10 cellular contexts compared by ENCODE assay signal in the genomic region with DNA sequence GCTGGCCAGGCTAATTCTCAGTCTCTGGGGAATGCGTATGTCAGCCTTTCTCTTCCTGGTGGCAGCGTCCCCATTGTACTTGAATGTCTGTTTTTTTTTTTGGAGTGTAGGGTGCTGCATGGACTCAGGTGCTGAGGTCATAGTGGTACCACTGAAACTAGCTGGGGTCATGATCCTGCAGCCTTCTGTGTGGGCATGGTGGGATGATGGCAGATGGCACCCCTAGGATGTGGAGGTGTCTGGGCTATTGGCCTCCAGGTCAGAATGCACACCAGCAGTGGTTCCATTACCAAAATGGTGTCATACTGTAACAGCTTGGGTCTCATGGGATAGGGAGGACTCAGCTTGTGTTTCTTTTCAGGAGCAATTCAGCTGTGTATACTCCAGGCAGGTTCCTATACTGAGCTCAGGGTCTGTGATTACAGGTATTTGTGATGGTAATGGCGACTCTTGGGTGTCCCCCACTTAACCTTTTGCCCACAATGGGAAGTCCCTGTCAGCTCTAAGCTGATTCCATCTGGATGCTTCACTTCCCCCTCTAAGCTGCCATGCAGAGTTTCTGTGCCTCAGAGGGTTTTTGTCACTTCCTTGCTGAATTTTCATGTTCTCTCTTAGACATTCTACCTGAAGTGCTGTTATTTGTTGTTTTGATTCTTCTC. TPM values are rescaled to one million over a fixed set of nuclear protein-coding genes. Genes with fewer than 3 reads are reported as not detected.
A peak's percentile ranks its signal among the peaks of the same experiment; 100 is the strongest.
DNase-seq lines count a peak whose midpoint lies in the region; ATAC-seq and TF ChIP-seq lines count a peak whose summit lies in the region.
"Had no signal": no experiment of that assay in that cellular context is flagged by ENCODE, and none has a peak within 500 bp of the region (broad histone marks: within the 10 kb centered on the region; RNA-seq: fewer than 3 reads in every experiment).

No MANE protein-coding gene starts in this region.

- peaks cover 3 to 23% (median 13%) of the 10 kb centered on the region in 4 donors for H3K9me3 ChIP-seq in tibial nerve

- no peak overlapping the region for H3K4me3 ChIP-seq in tibial nerve

- peak; percentile 39 for DNase-seq in glutamatergic neuron
- no peak for DNase-seq in NCI-H345 (lab: John Stamatoyannopoulos, UW)
- no peak for DNase-seq in cerebellar nuclear complex (lab: John Stamatoyannopoulos, UW)
- DNase-seq in tibial nerve (ENCODE audit: low spot score in 2 of 2) = no peak
- DNase-seq: NCI-H187 treated with DMSO at 0.1 percent for 48 hours, SW 1271 had no signal

- no peak for TF ChIP-seq EP300 in tibial nerve (IDR thresholded peaks at IDR 0.05)

- peak overlapping the region; percentile 90 for H3K27ac Mint-ChIP-seq in glutamatergic neuron (ENCODE audit: unreplicated experiment)

- peaks cover 20% of the 10 kb centered on the region for H3K36me3 Mint-ChIP-seq in glutamatergic neuron (ENCODE audit: unreplicated experiment)

- no peak overlapping the region for H3K4me3 Mint-ChIP-seq in glutamatergic neuron (ENCODE audit: unreplicated experiment)

- no peak overlapping the region for H3K27ac ChIP-seq in tibial nerve

- WGBS in tibial nerve, 2 donors = 84 to 96% methylated on average over 2 to 3 of the region's 3 CpGs

- H3K4me1 ChIP-seq in tibial nerve = no peaks in the 10 kb centered on the region

- H3K36me3 ChIP-seq in tibial nerve = peaks cover 0 to 35% (median 0%) of the 10 kb centered on the region in 3 donors

- ATAC-seq in GM18505 (IDR thresholded peaks at IDR 0.05; ENCODE audit: unreplicated experiment) = peak; percentile 74
- ATAC-seq in GM21381 (IDR thresholded peaks at IDR 0.05; ENCODE audit: unreplicated experiment) = peak; percentile 62
- ATAC-seq in HG03159 (IDR thresholded peaks at IDR 0.05; ENCODE audit: unreplicated experiment) = peak; percentile 69
- no peak for ATAC-seq in HG02840 (IDR thresholded peaks at IDR 0.05; ENCODE audit: low FRiP score, unreplicated experiment)

- no peaks in the 10 kb centered on the region for H3K27me3 ChIP-seq in tibial nerve

- peaks cover 15% of the 10 kb centered on the region for H3K4me1 Mint-ChIP-seq in glutamatergic neuron (ENCODE audit: low read depth, unreplicated experiment)

- TF ChIP-seq POLR2A in GM18505 (IDR thresholded peaks at IDR 0.05; ENCODE audit: borderline replicate concordance, extremely low read depth, insufficient read depth, insufficient read length) (no peak), tibial nerve (IDR thresholded peaks at IDR 0.05) (no peak)

- TF ChIP-seq CTCF in glutamatergic neuron (IDR thresholded peaks at IDR 0.05; ENCODE audit: partially characterized antibody, unreplicated experiment) (no peak), tibial nerve (IDR thresholded peaks at IDR 0.05) (no peak)

- H3K9me3 Mint-ChIP-seq in glutamatergic neuron (ENCODE audit: unreplicated experiment) = peaks cover 13% of the 10 kb centered on the region

- peaks cover 6% of the 10 kb centered on the region for H3K27me3 Mint-ChIP-seq in glutamatergic neuron (ENCODE audit: unreplicated experiment)

RNA-seq across cellular contexts. Expression of gene HSD17B4, which starts 17.9 kb away (rescaled TPM):
- 161 TPM for total RNA-seq in glutamatergic neuron (ENCODE audit: unreplicated experiment)
- 100 to 1,000 TPM; 108 to 176 (median 113) TPM for total RNA-seq in tibial nerve
